ENCODE assay signal across 23 cellular contexts in genomic region chr15:62766599-62766998, GRCh38.
"Had no signal": no experiment of that assay in that cellular context is flagged by ENCODE, and none has a peak within 500 bp of the region (broad histone marks: within the 10 kb centered on the region; RNA-seq: fewer than 3 reads in every experiment).

No MANE protein-coding gene starts in this region.

- H3K9me3 ChIP-seq: esophagus muscularis mucosa, gastroesophageal sphincter, mucosa of descending colon, neutrophil, psoas muscle, sigmoid colon, suprapubic skin, thyroid gland, upper lobe of left lung, uterus had no signal

- DNase-seq: effector memory CD8-positive, alpha-beta T cell; foreskin fibroblast; glutamatergic neuron; immature natural killer cell; kidney; left colon; mucosa of descending colon; naive thymus-derived CD8-positive, alpha-beta T cell; psoas muscle; sigmoid colon; stimulated activated CD4-positive, alpha-beta T cell treated with anti-CD3 and anti-CD28 coated beads, Interleukin-12 subunit alpha, Interleukin-12 subunit beta, amount 100 ng/mL, for 4 hours; stimulated activated naive CD8-positive, alpha-beta T cell treated with anti-CD3 and anti-CD28 coated beads, Interleukin-15, Interleukin-2, amounts not matched to agents 100 U/mL and 50 U/mL, for 24 hours; thyroid gland; upper lobe of left lung; uterus had no signal

- H3K27me3 ChIP-seq: esophagus muscularis mucosa, gastroesophageal sphincter, neutrophil, sigmoid colon, suprapubic skin, thyroid gland, upper lobe of left lung, uterus had no signal

- H3K27ac ChIP-seq: epithelial cell of prostate, esophagus muscularis mucosa, gastroesophageal sphincter, neutrophil, psoas muscle, skin epidermis, suprapubic skin, thyroid gland, upper lobe of left lung, uterus had no signal

- H3K4me1 ChIP-seq: gastroesophageal sphincter, suprapubic skin, upper lobe of left lung, uterus had no signal

- ATAC-seq: effector memory CD8-positive, alpha-beta T cell; gastroesophageal sphincter; left colon; mucosa of descending colon; naive thymus-derived CD8-positive, alpha-beta T cell; psoas muscle; stimulated activated naive CD8-positive, alpha-beta T cell treated with anti-CD3 and anti-CD28 coated beads, Interleukin-15, Interleukin-2, amounts not matched to agents 100 U/mL and 50 U/mL, for 24 hours had no signal

- H3K27ac Mint-ChIP-seq: dendritic cell treated with granulocyte-macrophage colony-stimulating factor and Interleukin-4, amounts not matched to agents 40 ng/mL and 50 ng/mL, for 4 days; effector memory CD8-positive, alpha-beta T cell; immature natural killer cell; naive thymus-derived CD8-positive, alpha-beta T cell had no signal

- H3K4me1 Mint-ChIP-seq: immature natural killer cell; naive thymus-derived CD8-positive, alpha-beta T cell had no signal

- H3K4me3 Mint-ChIP-seq: dendritic cell treated with granulocyte-macrophage colony-stimulating factor and Interleukin-4, amounts not matched to agents 40 ng/mL and 50 ng/mL, for 4 days; effector memory CD8-positive, alpha-beta T cell; immature natural killer cell; naive thymus-derived CD8-positive, alpha-beta T cell had no signal

- H3K4me3 ChIP-seq: esophagus muscularis mucosa, gastroesophageal sphincter, mucosa of descending colon, psoas muscle, sigmoid colon, skin epidermis, suprapubic skin, thyroid gland, upper lobe of left lung, uterus had no signal

- H3K27me3 Mint-ChIP-seq: dendritic cell treated with granulocyte-macrophage colony-stimulating factor and Interleukin-4, amounts not matched to agents 40 ng/mL and 50 ng/mL, for 4 days; naive thymus-derived CD8-positive, alpha-beta T cell had no signal

- H3K36me3 Mint-ChIP-seq: immature natural killer cell; naive thymus-derived CD8-positive, alpha-beta T cell had no signal

- H3K9me3 Mint-ChIP-seq: dendritic cell treated with granulocyte-macrophage colony-stimulating factor and Interleukin-4, amounts not matched to agents 40 ng/mL and 50 ng/mL, for 4 days; effector memory CD8-positive, alpha-beta T cell; immature natural killer cell; naive thymus-derived CD8-positive, alpha-beta T cell had no signal

- FAIRE-seq: colon, kidney had no signal

- H3K36me3 ChIP-seq: neutrophil, uterus had no signal
